In the genomic region with DNA sequence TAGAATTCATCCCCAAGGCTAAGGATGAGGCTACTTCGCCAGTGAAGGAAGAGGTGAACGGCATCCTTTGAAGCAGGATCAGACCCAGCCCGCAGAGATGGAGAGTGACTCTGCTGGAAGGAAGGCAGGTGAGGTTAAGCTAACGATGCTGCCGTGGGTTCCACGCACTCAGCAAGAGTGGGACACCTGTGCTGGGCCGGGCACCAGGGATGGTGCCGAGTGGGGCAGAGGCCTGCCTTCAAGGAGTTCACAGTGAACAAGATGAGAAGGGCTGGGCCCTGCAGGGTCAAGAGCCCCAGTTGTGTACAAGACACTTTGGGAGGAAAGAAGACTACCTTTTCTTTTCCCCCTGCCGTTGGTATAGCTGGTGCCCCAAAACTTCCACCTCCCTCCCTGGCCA, we compare ENCODE assay signal across 5 cellular contexts.
"Had no signal": no experiment of that assay in that cellular context is flagged by ENCODE, and none has a peak within 500 bp of the region (broad histone marks: within the 10 kb centered on the region; RNA-seq: fewer than 3 reads in every experiment).

No MANE protein-coding gene starts in this region.

- H3K4me3 Mint-ChIP-seq: GM23338, H9 had no signal

- H2AFZ ChIP-seq: GM23338 had no signal

- H3K4me1 Mint-ChIP-seq: GM23338, H9 had no signal

- DNase-seq: H9, HCEC 1CT, IMR-90 had no signal

- H3K4me2 ChIP-seq: GM23338 had no signal

- ATAC-seq: GM23338, K562 had no signal

- H3K9me3 Mint-ChIP-seq: GM23338, H9 had no signal

- H3K27ac Mint-ChIP-seq: GM23338, H9 had no signal

- H3K4me3 ChIP-seq: GM23338, K562 had no signal
